In genomic region chr2:1993711-1994682, GRCh38 we compare ENCODE assay signal across 18 cellular contexts.
DNase-seq lines count a peak whose midpoint lies in the region; ATAC-seq and TF ChIP-seq lines count a peak whose summit lies in the region.
"Had no signal": no experiment of that assay in that cellular context is flagged by ENCODE, and none has a peak within 500 bp of the region (broad histone marks: within the 10 kb centered on the region; RNA-seq: fewer than 3 reads in every experiment).

No MANE protein-coding gene starts in this region.

- H3K9me3 Mint-ChIP-seq in WTC11 = peaks cover 7% of the 10 kb centered on the region
- H3K9me3 Mint-ChIP-seq in CD4-positive, alpha-beta memory T cell = peaks cover 0 to 4% (median 2%) of the 10 kb centered on the region in 8 donors
- H3K9me3 Mint-ChIP-seq: activated B cell treated with CpG ODN at 0.5 μM for 24 hours; CD4-positive, alpha-beta T cell had no signal

- peaks cover 22% of the 10 kb centered on the region for H3K4me1 Mint-ChIP-seq in WTC11
- H3K4me1 Mint-ChIP-seq in CD4-positive, alpha-beta memory T cell = peaks cover 4 to 41% (median 13%) of the 10 kb centered on the region in 4 donors
- H3K4me1 Mint-ChIP-seq: activated B cell treated with CpG ODN at 0.5 μM for 24 hours had no signal

- DNase-seq in HK-2 (ENCODE audit: unreplicated experiment) (peak; percentile 21), WTC11 (ENCODE audit: low spot score) (no peak), fibroblast of pulmonary artery (ENCODE audit: low read depth) (peak; percentile 80), pulmonary artery endothelial cell (ENCODE audit: low read depth, low spot score) (peak; percentile 88), psoas muscle (no peak), hippocampal formation (lab: John Stamatoyannopoulos, UW) (no peak)
- DNase-seq in CD4-positive, alpha-beta memory T cell = no peak
- DNase-seq: activated B cell treated with CpG ODN at 0.5 μM for 24 hours; CD4-positive, alpha-beta T cell; HFFc6; mucosa of descending colon; NCI-H1436 treated with DMSO at 0.1 percent for 48 hours; NCI-H446 treated with DMSO at 0.1 percent for 48 hours; OCI-M1; posterior cingulate gyrus; substantia nigra had no signal

- TF ChIP-seq CTCF in WTC11 (IDR thresholded peaks at IDR 0.05) (no peak), fibroblast of pulmonary artery (IDR thresholded peaks at IDR 0.05; ENCODE audit: low read length, missing control alignments) (no peak), psoas muscle (IDR thresholded peaks at IDR 0.05) (no peak)

- no peaks in the 10 kb centered on the region for H3K9me3 ChIP-seq in psoas muscle
- H3K9me3 ChIP-seq in CD4-positive, alpha-beta memory T cell (ENCODE audit: control insufficient read depth in 1 of 2, low read length in 2 of 2) = no peaks in the 10 kb centered on the region
- H3K9me3 ChIP-seq: mucosa of descending colon had no signal

- H3K36me3 ChIP-seq in psoas muscle (ENCODE audit: insufficient read depth in 1 of 2, low read depth in 1 of 2) = no peaks in the 10 kb centered on the region
- no peaks in the 10 kb centered on the region for H3K36me3 ChIP-seq in CD4-positive, alpha-beta memory T cell (ENCODE audit: insufficient read depth, low read length)

- no peaks in the 10 kb centered on the region for H3K4me1 ChIP-seq in psoas muscle
- H3K4me1 ChIP-seq in CD4-positive, alpha-beta memory T cell (ENCODE audit: insufficient read depth, low read length) = peaks cover 4% of the 10 kb centered on the region

- no peaks in the 10 kb centered on the region for H3K27me3 ChIP-seq in psoas muscle (ENCODE audit: insufficient read depth in 3 of 3, low read length in 2 of 3)
- H3K27me3 ChIP-seq in CD4-positive, alpha-beta memory T cell (ENCODE audit: insufficient read depth, low read length) = peaks cover 6% of the 10 kb centered on the region

- 68 to 73% (median 71%) methylated on average over 23 to 24 of the region's 24 CpGs for WGBS in psoas muscle, 3 donors

- peaks cover 12% of the 10 kb centered on the region for H3K27me3 Mint-ChIP-seq in WTC11 (ENCODE audit: low read depth)
- peaks cover 13 to 14% of the 10 kb centered on the region in 2 donors for H3K27me3 Mint-ChIP-seq in CD4-positive, alpha-beta memory T cell

- no peak overlapping the region for H3K4me3 Mint-ChIP-seq in WTC11
- no peak overlapping the region for H3K4me3 Mint-ChIP-seq in CD4-positive, alpha-beta memory T cell
- H3K4me3 Mint-ChIP-seq: activated B cell treated with CpG ODN at 0.5 μM for 24 hours; CD4-positive, alpha-beta T cell; HFFc6 had no signal

- ATAC-seq in WTC11 (no peak), psoas muscle (no peak)
- ATAC-seq: mucosa of descending colon had no signal

- H3K27ac Mint-ChIP-seq in WTC11 = no peak overlapping the region
- no peak overlapping the region for H3K27ac Mint-ChIP-seq in CD4-positive, alpha-beta memory T cell
- H3K27ac Mint-ChIP-seq: activated B cell treated with CpG ODN at 0.5 μM for 24 hours; CD4-positive, alpha-beta T cell; HFFc6 had no signal

- no peak overlapping the region for H3K4me3 ChIP-seq in fibroblast of pulmonary artery (replicated peaks; ENCODE audit: low read depth, low read length)
- H3K4me3 ChIP-seq in psoas muscle = no peak overlapping the region
- no peak overlapping the region for H3K4me3 ChIP-seq in CD4-positive, alpha-beta memory T cell (ENCODE audit: low read length in 2 of 2)
- H3K4me3 ChIP-seq: mucosa of descending colon had no signal

- intact Hi-C loops in psoas muscle (cut with DNase I) = no loop called here
- intact Hi-C loops in CD4-positive, alpha-beta memory T cell (cut with micrococcal nuclease) = no loop called here

- POLR2A ChIA-PET in WTC11 (lab: Charles Lee) = no interaction called here
- POLR2A ChIA-PET in CD4-positive, alpha-beta memory T cell (lab: Charles Lee; ENCODE audit: partially characterized antibody) = no interaction called here

- H3K27ac ChIP-seq in psoas muscle = no peak overlapping the region
- no peak overlapping the region for H3K27ac ChIP-seq in CD4-positive, alpha-beta memory T cell (ENCODE audit: low read depth, low read length)
- H3K27ac ChIP-seq: HL-60, KMS-11 had no signal

- CTCF ChIA-PET in WTC11 (lab: Charles Lee) = interaction anchor here (1.8 kb wide), 1 partner anchor 93 kb away, joined by 5 read pairs; no protein-coding TSS in a partner anchor
- CTCF ChIA-PET in CD4-positive, alpha-beta memory T cell (lab: Charles Lee; ENCODE audit: partially characterized antibody) = no interaction called here

- 0 out of 2 replicates have a peak, but pooled peaks cover 2% of the 10 kb centered on the region for H3K36me3 Mint-ChIP-seq in WTC11
- no peaks in the 10 kb centered on the region for H3K36me3 Mint-ChIP-seq in CD4-positive, alpha-beta memory T cell

TF ChIP-seq in WTC11, 78 proteins besides CTCF, POLR2A, EP300 and RAD21:
- TF ChIP-seq ZNF263 (CRISPR knock-in tag; IDR thresholded peaks at IDR 0.05; ENCODE audit: low read depth) = peak; percentile 91
- no peak for TF ChIP-seq JUN (CRISPR knock-in tag; IDR thresholded peaks at IDR 0.05)
- TF ChIP-seq RELA (CRISPR knock-in tag; IDR thresholded peaks at IDR 0.05; ENCODE audit: borderline replicate concordance) = no peak
TF ChIP-seq in WTC11: peak in this region for 1.

Comparison
In these comparisons a context has a peak if more than half of its experiments do, and no peak if none do; other contexts are left out.
1. DNase-seq: peak in HK-2 (single experiment), fibroblast of pulmonary artery (single experiment) and pulmonary artery endothelial cell (single experiment); none in WTC11 (single experiment), psoas muscle (0 of 2), hippocampal formation (0 of 2) and CD4-positive, alpha-beta memory T cell (0 of 5).